1 cellular context compared by ENCODE assay signal in the genomic region with DNA sequence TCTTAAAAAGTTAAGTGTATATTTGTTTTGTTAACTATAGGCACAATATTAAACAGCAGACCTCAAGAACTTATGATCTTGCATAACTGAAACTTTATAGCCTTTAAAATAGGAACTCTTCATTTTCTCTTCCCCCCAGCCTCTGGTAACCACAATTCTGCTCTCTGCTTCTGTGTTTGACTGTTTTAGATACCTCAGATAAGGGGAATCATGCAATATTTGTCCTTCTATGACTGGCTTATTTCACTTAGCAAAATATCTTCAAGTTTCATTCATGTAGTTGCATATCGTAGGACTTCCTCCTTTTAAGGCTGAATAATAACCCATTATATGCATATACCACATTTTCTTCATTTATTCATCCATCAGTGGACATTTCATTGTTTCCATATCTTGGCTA.
TF ChIP-seq lines count a peak whose summit lies in the region.

No MANE protein-coding gene starts in this region.

TF ChIP-seq in GM12878, 131 proteins besides CTCF, POLR2A, EP300 and RAD21 (continued from another document):
- TF ChIP-seq ZBED1 (IDR thresholded peaks at IDR 0.05; ENCODE audit: borderline replicate concordance) = no peak
- no peak for TF ChIP-seq ASH2L (IDR thresholded peaks at IDR 0.05; ENCODE audit: borderline replicate concordance, low read depth)
- TF ChIP-seq CHD1 (IDR thresholded peaks at IDR 0.05; ENCODE audit: low read depth, low read length) = no peak
- no peak for TF ChIP-seq MYC (IDR thresholded peaks at IDR 0.05; ENCODE audit: insufficient read depth, insufficient read length, insufficient replicate concordance, low read length, severe bottlenecking)
- TF ChIP-seq SUZ12 (IDR thresholded peaks at IDR 0.05; ENCODE audit: unreplicated experiment) = no peak
- TF ChIP-seq NBN (IDR thresholded peaks at IDR 0.05) = no peak
- TF ChIP-seq ATF7 (IDR thresholded peaks at IDR 0.05; ENCODE audit: low read depth) = no peak
- no peak for TF ChIP-seq RAD51 (IDR thresholded peaks at IDR 0.05)
- TF ChIP-seq MTA2 (IDR thresholded peaks at IDR 0.05; ENCODE audit: low read depth) = peak; percentile 67
- no peak for TF ChIP-seq TCF3 (IDR thresholded peaks at IDR 0.05; ENCODE audit: borderline replicate concordance, insufficient read depth, low read depth, low read length)
- TF ChIP-seq EZH2 (IDR thresholded peaks at IDR 0.05; ENCODE audit: borderline replicate concordance, control insufficient read depth, low read depth, low read length) = no peak
- no peak for TF ChIP-seq CBX3 (IDR thresholded peaks at IDR 0.05; ENCODE audit: borderline replicate concordance, low read depth)
- TF ChIP-seq, protein P1, sequence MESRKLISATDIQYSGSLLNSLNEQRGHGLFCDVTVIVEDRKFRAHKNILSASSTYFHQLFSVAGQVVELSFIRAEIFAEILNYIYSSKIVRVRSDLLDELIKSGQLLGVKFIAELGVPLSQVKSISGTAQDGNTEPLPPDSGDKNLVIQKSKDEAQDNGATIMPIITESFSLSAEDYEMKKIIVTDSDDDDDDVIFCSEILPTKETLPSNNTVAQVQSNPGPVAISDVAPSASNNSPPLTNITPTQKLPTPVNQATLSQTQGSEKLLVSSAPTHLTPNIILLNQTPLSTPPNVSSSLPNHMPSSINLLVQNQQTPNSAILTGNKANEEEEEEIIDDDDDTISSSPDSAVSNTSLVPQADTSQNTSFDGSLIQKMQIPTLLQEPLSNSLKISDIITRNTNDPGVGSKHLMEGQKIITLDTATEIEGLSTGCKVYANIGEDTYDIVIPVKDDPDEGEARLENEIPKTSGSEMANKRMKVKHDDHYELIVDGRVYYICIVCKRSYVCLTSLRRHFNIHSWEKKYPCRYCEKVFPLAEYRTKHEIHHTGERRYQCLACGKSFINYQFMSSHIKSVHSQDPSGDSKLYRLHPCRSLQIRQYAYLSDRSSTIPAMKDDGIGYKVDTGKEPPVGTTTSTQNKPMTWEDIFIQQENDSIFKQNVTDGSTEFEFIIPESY (IDR thresholded peaks at IDR 0.05) = no peak
- TF ChIP-seq, protein P2, sequence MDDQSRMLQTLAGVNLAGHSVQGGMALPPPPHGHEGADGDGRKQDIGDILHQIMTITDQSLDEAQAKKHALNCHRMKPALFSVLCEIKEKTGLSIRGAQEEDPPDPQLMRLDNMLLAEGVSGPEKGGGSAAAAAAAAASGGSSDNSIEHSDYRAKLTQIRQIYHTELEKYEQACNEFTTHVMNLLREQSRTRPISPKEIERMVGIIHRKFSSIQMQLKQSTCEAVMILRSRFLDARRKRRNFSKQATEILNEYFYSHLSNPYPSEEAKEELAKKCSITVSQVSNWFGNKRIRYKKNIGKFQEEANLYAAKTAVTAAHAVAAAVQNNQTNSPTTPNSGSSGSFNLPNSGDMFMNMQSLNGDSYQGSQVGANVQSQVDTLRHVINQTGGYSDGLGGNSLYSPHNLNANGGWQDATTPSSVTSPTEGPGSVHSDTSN (IDR thresholded peaks at IDR 0.05; ENCODE audit: insufficient replicate concordance, low read depth, low read length) = no peak
- TF ChIP-seq MEF2A (IDR thresholded peaks at IDR 0.05; ENCODE audit: insufficient read depth, low read depth, low read length) = no peak
- TF ChIP-seq HDAC6 (IDR thresholded peaks at IDR 0.05; ENCODE audit: unreplicated experiment) = no peak
- TF ChIP-seq JUND (IDR thresholded peaks at IDR 0.05; ENCODE audit: low read depth, low read length) = no peak
- no peak for TF ChIP-seq CEBPB (IDR thresholded peaks at IDR 0.05; ENCODE audit: borderline replicate concordance in 1 of 2, low read depth in 2 of 2, low read length in 2 of 2)
- TF ChIP-seq, protein P3, sequence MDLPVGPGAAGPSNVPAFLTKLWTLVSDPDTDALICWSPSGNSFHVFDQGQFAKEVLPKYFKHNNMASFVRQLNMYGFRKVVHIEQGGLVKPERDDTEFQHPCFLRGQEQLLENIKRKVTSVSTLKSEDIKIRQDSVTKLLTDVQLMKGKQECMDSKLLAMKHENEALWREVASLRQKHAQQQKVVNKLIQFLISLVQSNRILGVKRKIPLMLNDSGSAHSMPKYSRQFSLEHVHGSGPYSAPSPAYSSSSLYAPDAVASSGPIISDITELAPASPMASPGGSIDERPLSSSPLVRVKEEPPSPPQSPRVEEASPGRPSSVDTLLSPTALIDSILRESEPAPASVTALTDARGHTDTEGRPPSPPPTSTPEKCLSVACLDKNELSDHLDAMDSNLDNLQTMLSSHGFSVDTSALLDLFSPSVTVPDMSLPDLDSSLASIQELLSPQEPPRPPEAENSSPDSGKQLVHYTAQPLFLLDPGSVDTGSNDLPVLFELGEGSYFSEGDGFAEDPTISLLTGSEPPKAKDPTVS (IDR thresholded peaks at IDR 0.05; ENCODE audit: low read depth, low read length) = no peak
- TF ChIP-seq, protein P4, sequence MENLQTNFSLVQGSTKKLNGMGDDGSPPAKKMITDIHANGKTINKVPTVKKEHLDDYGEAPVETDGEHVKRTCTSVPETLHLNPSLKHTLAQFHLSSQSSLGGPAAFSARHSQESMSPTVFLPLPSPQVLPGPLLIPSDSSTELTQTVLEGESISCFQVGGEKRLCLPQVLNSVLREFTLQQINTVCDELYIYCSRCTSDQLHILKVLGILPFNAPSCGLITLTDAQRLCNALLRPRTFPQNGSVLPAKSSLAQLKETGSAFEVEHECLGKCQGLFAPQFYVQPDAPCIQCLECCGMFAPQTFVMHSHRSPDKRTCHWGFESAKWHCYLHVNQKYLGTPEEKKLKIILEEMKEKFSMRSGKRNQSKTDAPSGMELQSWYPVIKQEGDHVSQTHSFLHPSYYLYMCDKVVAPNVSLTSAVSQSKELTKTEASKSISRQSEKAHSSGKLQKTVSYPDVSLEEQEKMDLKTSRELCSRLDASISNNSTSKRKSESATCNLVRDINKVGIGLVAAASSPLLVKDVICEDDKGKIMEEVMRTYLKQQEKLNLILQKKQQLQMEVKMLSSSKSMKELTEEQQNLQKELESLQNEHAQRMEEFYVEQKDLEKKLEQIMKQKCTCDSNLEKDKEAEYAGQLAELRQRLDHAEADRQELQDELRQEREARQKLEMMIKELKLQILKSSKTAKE (IDR thresholded peaks at IDR 0.05; ENCODE audit: low read depth, poor library complexity, severe bottlenecking) = no peak
- TF ChIP-seq, protein P5, sequence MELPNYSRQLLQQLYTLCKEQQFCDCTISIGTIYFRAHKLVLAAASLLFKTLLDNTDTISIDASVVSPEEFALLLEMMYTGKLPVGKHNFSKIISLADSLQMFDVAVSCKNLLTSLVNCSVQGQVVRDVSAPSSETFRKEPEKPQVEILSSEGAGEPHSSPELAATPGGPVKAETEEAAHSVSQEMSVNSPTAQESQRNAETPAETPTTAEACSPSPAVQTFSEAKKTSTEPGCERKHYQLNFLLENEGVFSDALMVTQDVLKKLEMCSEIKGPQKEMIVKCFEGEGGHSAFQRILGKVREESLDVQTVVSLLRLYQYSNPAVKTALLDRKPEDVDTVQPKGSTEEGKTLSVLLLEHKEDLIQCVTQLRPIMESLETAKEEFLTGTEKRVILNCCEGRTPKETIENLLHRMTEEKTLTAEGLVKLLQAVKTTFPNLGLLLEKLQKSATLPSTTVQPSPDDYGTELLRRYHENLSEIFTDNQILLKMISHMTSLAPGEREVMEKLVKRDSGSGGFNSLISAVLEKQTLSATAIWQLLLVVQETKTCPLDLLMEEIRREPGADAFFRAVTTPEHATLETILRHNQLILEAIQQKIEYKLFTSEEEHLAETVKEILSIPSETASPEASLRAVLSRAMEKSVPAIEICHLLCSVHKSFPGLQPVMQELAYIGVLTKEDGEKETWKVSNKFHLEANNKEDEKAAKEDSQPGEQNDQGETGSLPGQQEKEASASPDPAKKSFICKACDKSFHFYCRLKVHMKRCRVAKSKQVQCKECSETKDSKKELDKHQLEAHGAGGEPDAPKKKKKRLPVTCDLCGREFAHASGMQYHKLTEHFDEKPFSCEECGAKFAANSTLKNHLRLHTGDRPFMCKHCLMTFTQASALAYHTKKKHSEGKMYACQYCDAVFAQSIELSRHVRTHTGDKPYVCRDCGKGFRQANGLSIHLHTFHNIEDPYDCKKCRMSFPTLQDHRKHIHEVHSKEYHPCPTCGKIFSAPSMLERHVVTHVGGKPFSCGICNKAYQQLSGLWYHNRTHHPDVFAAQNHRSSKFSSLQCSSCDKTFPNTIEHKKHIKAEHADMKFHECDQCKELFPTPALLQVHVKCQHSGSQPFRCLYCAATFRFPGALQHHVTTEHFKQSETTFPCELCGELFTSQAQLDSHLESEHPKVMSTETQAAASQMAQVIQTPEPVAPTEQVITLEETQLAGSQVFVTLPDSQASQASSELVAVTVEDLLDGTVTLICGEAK (IDR thresholded peaks at IDR 0.05; ENCODE audit: borderline replicate concordance) = no peak
- no peak for TF ChIP-seq YY1 (IDR thresholded peaks at IDR 0.05; ENCODE audit: low read depth, low read length)
- peak; percentile 92 for TF ChIP-seq RUNX3 (IDR thresholded peaks at IDR 0.05; ENCODE audit: low read length)
- TF ChIP-seq, protein P6, sequence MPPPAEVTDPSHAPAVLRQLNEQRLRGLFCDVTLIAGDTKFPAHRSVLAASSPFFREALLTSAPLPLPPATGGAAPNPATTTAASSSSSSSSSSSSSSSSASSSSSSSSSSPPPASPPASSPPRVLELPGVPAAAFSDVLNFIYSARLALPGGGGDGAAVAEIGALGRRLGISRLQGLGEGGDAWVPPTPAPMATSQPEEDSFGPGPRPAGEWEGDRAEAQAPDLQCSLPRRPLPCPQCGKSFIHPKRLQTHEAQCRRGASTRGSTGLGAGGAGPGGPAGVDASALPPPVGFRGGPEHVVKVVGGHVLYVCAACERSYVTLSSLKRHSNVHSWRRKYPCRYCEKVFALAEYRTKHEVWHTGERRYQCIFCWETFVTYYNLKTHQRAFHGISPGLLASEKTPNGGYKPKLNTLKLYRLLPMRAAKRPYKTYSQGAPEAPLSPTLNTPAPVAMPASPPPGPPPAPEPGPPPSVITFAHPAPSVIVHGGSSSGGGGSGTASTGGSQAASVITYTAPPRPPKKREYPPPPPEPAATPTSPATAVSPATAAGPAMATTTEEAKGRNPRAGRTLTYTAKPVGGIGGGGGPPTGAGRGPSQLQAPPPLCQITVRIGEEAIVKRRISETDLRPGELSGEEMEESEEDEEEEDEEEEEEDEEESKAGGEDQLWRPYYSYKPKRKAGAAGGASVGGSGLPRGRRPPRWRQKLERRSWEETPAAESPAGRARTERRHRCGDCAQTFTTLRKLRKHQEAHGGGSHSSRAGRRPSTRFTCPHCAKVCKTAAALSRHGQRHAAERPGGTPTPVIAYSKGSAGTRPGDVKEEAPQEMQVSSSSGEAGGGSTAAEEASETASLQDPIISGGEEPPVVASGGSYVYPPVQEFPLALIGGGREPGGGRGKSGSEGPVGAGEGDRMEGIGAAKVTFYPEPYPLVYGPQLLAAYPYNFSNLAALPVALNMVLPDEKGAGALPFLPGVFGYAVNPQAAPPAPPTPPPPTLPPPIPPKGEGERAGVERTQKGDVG (CRISPR knock-in tag; IDR thresholded peaks at IDR 0.05) = no peak
- TF ChIP-seq, protein P7, sequence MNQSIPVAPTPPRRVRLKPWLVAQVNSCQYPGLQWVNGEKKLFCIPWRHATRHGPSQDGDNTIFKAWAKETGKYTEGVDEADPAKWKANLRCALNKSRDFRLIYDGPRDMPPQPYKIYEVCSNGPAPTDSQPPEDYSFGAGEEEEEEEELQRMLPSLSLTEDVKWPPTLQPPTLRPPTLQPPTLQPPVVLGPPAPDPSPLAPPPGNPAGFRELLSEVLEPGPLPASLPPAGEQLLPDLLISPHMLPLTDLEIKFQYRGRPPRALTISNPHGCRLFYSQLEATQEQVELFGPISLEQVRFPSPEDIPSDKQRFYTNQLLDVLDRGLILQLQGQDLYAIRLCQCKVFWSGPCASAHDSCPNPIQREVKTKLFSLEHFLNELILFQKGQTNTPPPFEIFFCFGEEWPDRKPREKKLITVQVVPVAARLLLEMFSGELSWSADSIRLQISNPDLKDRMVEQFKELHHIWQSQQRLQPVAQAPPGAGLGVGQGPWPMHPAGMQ (IDR thresholded peaks at IDR 0.05; ENCODE audit: borderline replicate concordance) = no peak
TF ChIP-seq in GM12878: peak in this region for 15.
